In genomic region chr10:59148701-59149100, GRCh38 we compare ENCODE assay signal across 2 cellular contexts.
A peak's percentile ranks its signal among the peaks of the same experiment; 100 is the strongest.
TF ChIP-seq lines count a peak whose summit lies in the region.

No MANE protein-coding gene starts in this region.

TF ChIP-seq in liver, 16 proteins besides CTCF, POLR2A, EP300 and RAD21 (continued from another document):
- TF ChIP-seq MAX (IDR thresholded peaks at IDR 0.05) (no peak), RXRA (IDR thresholded peaks at IDR 0.05) (peak; percentile 47 to 59)

TF ChIP-seq in HepG2, 621 proteins besides CTCF, POLR2A, EP300 and RAD21 (continued from another document):
- no peak for TF ChIP-seq RERE (CRISPR knock-in tag; IDR thresholded peaks at IDR 0.05; ENCODE audit: low read depth)
- no peak for TF ChIP-seq ZNF333 (CRISPR knock-in tag; IDR thresholded peaks at IDR 0.05; ENCODE audit: borderline replicate concordance)
- no peak for TF ChIP-seq ZKSCAN8 (CRISPR knock-in tag; IDR thresholded peaks at IDR 0.05; ENCODE audit: borderline replicate concordance)
- TF ChIP-seq TBX2 (CRISPR knock-in tag; IDR thresholded peaks at IDR 0.05; ENCODE audit: borderline replicate concordance) = no peak
- TF ChIP-seq HNRNPH1 (optimal IDR thresholded peaks at IDR 0.05; ENCODE audit: low read depth, low read length) = no peak
- TF ChIP-seq EZH2 (conservative IDR thresholded peaks at IDR 0.05; ENCODE audit: low read depth, low read length) = no peak
- TF ChIP-seq E2F5 (CRISPR knock-in tag; conservative IDR thresholded peaks at IDR 0.05) = no peak
